ENCODE assay signal across 9 cellular contexts in the genomic region with DNA sequence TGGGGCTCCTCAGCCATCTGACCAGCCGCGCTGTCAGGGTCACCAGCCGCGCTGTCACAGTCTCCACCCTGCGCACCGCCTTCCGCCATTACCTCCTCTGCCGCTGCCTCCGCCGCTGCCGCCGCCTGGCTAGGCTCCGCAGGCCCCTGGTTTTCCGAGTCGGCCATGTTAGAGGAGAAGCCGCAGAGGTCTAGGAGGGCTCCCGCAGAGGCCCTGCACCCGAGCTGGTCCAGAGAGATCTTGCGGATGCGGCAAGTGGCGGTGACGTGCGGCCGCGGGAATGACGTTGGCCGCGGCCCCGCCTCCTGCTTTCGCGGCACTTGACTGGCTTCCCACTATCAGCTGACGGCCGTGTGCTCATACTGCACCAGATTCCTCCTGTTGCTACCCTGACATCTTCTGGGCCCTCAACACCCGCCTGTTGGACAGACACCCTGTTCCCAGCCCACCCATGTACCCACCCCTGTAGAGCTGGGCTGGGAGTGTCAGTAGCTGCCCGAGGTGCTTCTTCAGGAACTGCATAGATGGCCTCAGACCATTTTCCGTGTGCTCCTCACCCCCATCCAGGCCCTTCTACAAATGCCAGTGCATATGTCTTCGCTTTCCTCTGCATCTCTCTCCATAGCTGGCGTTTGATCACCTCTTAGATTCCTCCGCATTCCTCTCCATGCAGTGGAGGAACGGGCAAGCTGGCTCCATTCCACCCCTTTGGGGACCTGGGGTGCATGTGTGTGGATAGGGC. TPM values are rescaled to one million over a fixed set of nuclear protein-coding genes. Genes with fewer than 3 reads are reported as not detected.
DNase-seq lines count a peak whose midpoint lies in the region; ATAC-seq, FAIRE-seq and TF ChIP-seq lines count a peak whose summit lies in the region.
"Had no signal": no experiment of that assay in that cellular context is flagged by ENCODE, and none has a peak within 500 bp of the region (broad histone marks: within the 10 kb centered on the region; RNA-seq: fewer than 3 reads in every experiment).

A gene with protein sequence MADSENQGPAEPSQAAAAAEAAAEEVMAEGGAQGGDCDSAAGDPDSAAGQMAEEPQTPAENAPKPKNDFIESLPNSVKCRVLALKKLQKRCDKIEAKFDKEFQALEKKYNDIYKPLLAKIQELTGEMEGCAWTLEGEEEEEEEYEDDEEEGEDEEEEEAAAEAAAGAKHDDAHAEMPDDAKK (minus strand): TSS at position 242 of the 742 bp plus-strand sequence. CDS start 75 bp downstream, at position 167.

- TF ChIP-seq EP300 in gastroesophageal sphincter (IDR thresholded peaks at IDR 0.05) = no peak

- no peaks in the 10 kb centered on the region for H3K9me3 ChIP-seq in gastroesophageal sphincter
- H3K9me3 ChIP-seq in thoracic aorta = no peaks in the 10 kb centered on the region

- peak in 1 of 2 donors; percentile 26 for TF ChIP-seq POLR2A in gastroesophageal sphincter (IDR thresholded peaks at IDR 0.05)

- WGBS in gastroesophageal sphincter (ENCODE audit: low coverage in 1 of 2), 2 donors = 68 to 80% methylated on average over 8 to 10 of the region's 40 CpGs

- peaks cover 0 to 20% (median 0%) of the 10 kb centered on the region in 3 donors for H3K4me1 ChIP-seq in gastroesophageal sphincter
- H3K4me1 ChIP-seq in thoracic aorta (ENCODE audit: control insufficient read depth in 1 of 2, low read depth in 2 of 2) = no peaks in the 10 kb centered on the region

- H3K4me3 ChIP-seq in gastroesophageal sphincter (peak within 1 kb of the TSS; percentile 61 to 64), thoracic aorta (peak within 1 kb of the TSS; percentile 72)

- FAIRE-seq in RCC 7860 (lab: Jason Lieb, UNC) = no peak
- FAIRE-seq: G401.6 had no signal

- ATAC-seq in GM19035 (IDR thresholded peaks at IDR 0.05; ENCODE audit: unreplicated experiment) = peak; percentile 98
- ATAC-seq in HG03378 (IDR thresholded peaks at IDR 0.05; ENCODE audit: unreplicated experiment) = peak; percentile 92
- peak; percentile 90 for ATAC-seq in gastroesophageal sphincter
- peak; percentile 56 for ATAC-seq in thoracic aorta (ENCODE audit: insufficient number of reproducible peaks, low FRiP score, low read depth)

- H3K27ac ChIP-seq in gastroesophageal sphincter (peak within 1 kb of the TSS; percentile 48 to 88 (median 80)), thoracic aorta (peak within 1 kb of the TSS; percentile 54 to 67)

- TF ChIP-seq CTCF in gastroesophageal sphincter (IDR thresholded peaks at IDR 0.05) (no peak), thoracic aorta (IDR thresholded peaks at IDR 0.05) (no peak)

- H3K27me3 ChIP-seq in gastroesophageal sphincter (no peaks in the 10 kb centered on the region), thoracic aorta (replicated peaks; ENCODE audit: insufficient read depth) (no peaks in the 10 kb centered on the region)

- peak; percentile 30 for DNase-seq in A172 (ENCODE audit: low spot score)
- DNase-seq in RCC 7860 (ENCODE audit: low spot score) = peak; percentile 10
- DNase-seq in activated gamma-delta T cell treated with anti-CD3 and anti-CD28 coated beads, Interleukin-2, amount 50 U/mL, for 16 hours (ENCODE audit: low read depth) = peak; percentile 42
- DNase-seq in occipital lobe (lab: John Stamatoyannopoulos, UW) = peak; percentile 47
- DNase-seq in thoracic aorta (ENCODE audit: low spot score) = no peak

- H3K36me3 ChIP-seq in gastroesophageal sphincter (peaks cover 0 to 16% of the 10 kb centered on the region in 2 donors), thoracic aorta (no peaks in the 10 kb centered on the region)

RNA-seq across cellular contexts. Expression of the gene that starts here (rescaled TPM):
- total RNA-seq in A172 (2014; rRNA removed; shearing (Covaris generic)) = 5.4 and 6.2 TPM in 2 replicates
- 10 to 100 TPM in 2 of 4 donors, 1 to 10 TPM in 2; 4.0 to 13.6 (median 10.3) TPM for total RNA-seq in gastroesophageal sphincter
- 36.2 TPM for total RNA-seq in occipital lobe
- 1 to 10 TPM; 6.0 to 6.2 TPM for total RNA-seq in thoracic aorta
